34 cellular contexts compared by ENCODE assay signal in the genomic region with DNA sequence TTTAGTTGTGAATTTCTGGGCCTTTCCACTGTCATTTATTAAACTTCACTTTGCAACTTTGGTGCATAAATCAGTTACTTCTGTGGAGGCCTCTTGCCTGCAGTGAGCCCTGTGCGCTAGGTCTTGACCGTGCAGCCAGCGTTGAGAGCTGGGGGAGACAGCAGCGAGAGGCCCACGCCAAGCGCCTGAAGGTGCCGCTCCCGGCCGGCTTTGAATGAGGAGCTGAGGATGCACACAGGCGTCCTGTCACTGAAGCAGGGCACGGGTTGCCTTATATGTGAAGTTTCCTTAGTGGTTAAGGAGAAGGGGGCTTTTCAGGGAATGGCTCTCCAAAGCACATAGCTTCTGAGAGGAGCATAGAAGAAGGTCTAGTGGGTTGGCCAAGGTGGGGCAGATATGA.
"Had no signal": no experiment of that assay in that cellular context is flagged by ENCODE, and none has a peak within 500 bp of the region (broad histone marks: within the 10 kb centered on the region; RNA-seq: fewer than 3 reads in every experiment).

No MANE protein-coding gene starts in this region.

- H3K27me3 ChIP-seq: adrenal gland, brain microvascular endothelial cell, Peyer's patch, SJSA1 had no signal

- H3K9me3 Mint-ChIP-seq: activated B cell treated with CpG ODN at 0.5 μM for 24 hours; activated CD4-positive, alpha-beta memory T cell treated with anti-CD3 and anti-CD28 coated beads for 36 hours; activated naive CD4-positive, alpha-beta T cell treated with anti-CD3 and anti-CD28 coated beads for 36 hours; activated naive CD4-positive, alpha-beta T cell treated with anti-CD3 and anti-CD28 coated beads, Interleukin-2, amount 50 U/mL, for 72 hours; activated T-helper 1 cell treated with anti-CD3 and anti-CD28 coated beads, Interleukin-12 subunit alpha, Interleukin-12 subunit beta, Interleukin-2, Interleukin-4 antibody, amounts not matched to agents 30 ng/mL and 10 ng/mL and 1 ng/mL, durations not matched to agents 14 hours and 24 hours and 36 hours; T-helper 1 cell treated with Interleukin-12 subunit alpha and Interleukin-12 subunit beta and Interleukin-4 antibody, amounts not matched to agents 30 μg/mL and 1 μg/mL, for 36 hours; T-helper 2 cell treated with Interferon-gamma antibody and Interleukin-4, amounts not matched to agents 5 μg/mL and 100 μg/mL, for 36 hours had no signal

- DNase-seq: activated B cell treated with CpG ODN at 0.5 μM for 24 hours; activated CD4-positive, alpha-beta memory T cell treated with anti-CD3 and anti-CD28 coated beads for 36 hours; activated CD4-positive, alpha-beta T cell treated with anti-CD3 and anti-CD28 coated beads for 4 hours; activated CD4-positive, alpha-beta T cell treated with anti-CD3 and anti-CD28 coated beads, Interleukin-2, amount 50 U/mL, for 1 hour; activated CD4-positive, CD25-positive, alpha-beta regulatory T cell treated with anti-CD3 and anti-CD28 coated beads, Interleukin-2, amount 50 U/mL, for 72 hours; activated CD8-positive, alpha-beta memory T cell treated with anti-CD3 and anti-CD28 coated beads, Interleukin-2, amount 50 U/mL, for 4 hours; activated gamma-delta T cell treated with Interleukin-2 at 50 U/mL for 16 hours; activated naive CD4-positive, alpha-beta T cell treated with anti-CD3 and anti-CD28 coated beads for 36 hours; activated T-cell treated with anti-CD3 and anti-CD28 coated beads for 4 hours; activated T-cell treated with anti-CD3 and anti-CD28 coated beads, Interleukin-2, amount 50 U/mL, for 4 hours; aorta; brain microvascular endothelial cell; NCI-H1092 treated with DMSO at 0.1 percent for 48 hours; NCI-H1417; NCI-H146; NCI-H187; NCI-H2029 treated with DMSO at 0.1 percent for 48 hours; NCI-H2107; NCI-H2171; NCI-H510A; NCI-H526; NCI-H748 treated with DMSO at 0.1 percent for 48 hours; NK-92 treated with Interleukin-12 subunit alpha and Interleukin-12 subunit beta, amount 100 ng/mL, for 24 hours; PC-3; Peyer's patch; RPMI8226; SHP77 treated with DMSO at 0.1 percent for 48 hours; SK-N-SH had no signal

- H3K4me2 ChIP-seq: SK-N-SH had no signal

- H3K36me3 ChIP-seq: adrenal gland, brain microvascular endothelial cell, Peyer's patch, SJSA1 had no signal

- H3K4me3 ChIP-seq: adrenal gland, Peyer's patch, SJSA1 had no signal

- ATAC-seq: activated naive CD4-positive, alpha-beta T cell treated with anti-CD3 and anti-CD28 coated beads, Interleukin-2, amount 50 U/mL, for 72 hours; activated T-cell treated with anti-CD3 and anti-CD28 coated beads, Interleukin-2, amount 50 U/mL, for 4 hours; PC-3 had no signal

- H3K4me3 Mint-ChIP-seq: activated B cell treated with CpG ODN at 0.5 μM for 24 hours; activated CD4-positive, alpha-beta memory T cell treated with anti-CD3 and anti-CD28 coated beads for 36 hours; activated naive CD4-positive, alpha-beta T cell treated with anti-CD3 and anti-CD28 coated beads for 36 hours; activated T-cell treated with anti-CD3 and anti-CD28 coated beads, Interleukin-2, amount 50 U/mL, for 4 hours; activated T-helper 1 cell treated with anti-CD3 and anti-CD28 coated beads, Interleukin-12 subunit alpha, Interleukin-12 subunit beta, Interleukin-2, Interleukin-4 antibody, amounts not matched to agents 30 ng/mL and 10 ng/mL and 1 ng/mL, durations not matched to agents 14 hours and 24 hours and 36 hours; T-helper 1 cell treated with Interleukin-12 subunit alpha and Interleukin-12 subunit beta and Interleukin-4 antibody, amounts not matched to agents 30 μg/mL and 1 μg/mL, for 36 hours; T-helper 2 cell treated with Interferon-gamma antibody and Interleukin-4, amounts not matched to agents 5 μg/mL and 100 μg/mL, for 36 hours had no signal

- H3K27me3 Mint-ChIP-seq: activated B cell treated with CpG ODN at 0.5 μM for 24 hours; activated CD4-positive, alpha-beta memory T cell treated with anti-CD3 and anti-CD28 coated beads for 36 hours had no signal

- H3K9ac ChIP-seq: SK-N-SH had no signal

- H3K36me3 Mint-ChIP-seq: activated CD4-positive, alpha-beta memory T cell treated with anti-CD3 and anti-CD28 coated beads for 36 hours; activated naive CD4-positive, alpha-beta T cell treated with anti-CD3 and anti-CD28 coated beads, Interleukin-2, amount 50 U/mL, for 72 hours had no signal

- H3K4me1 ChIP-seq: Peyer's patch had no signal

- H3K9me3 ChIP-seq: adrenal gland, Peyer's patch, SJSA1, SK-N-SH had no signal

- H3K27ac Mint-ChIP-seq: activated B cell treated with CpG ODN at 0.5 μM for 24 hours; activated CD4-positive, alpha-beta memory T cell treated with anti-CD3 and anti-CD28 coated beads for 36 hours; activated naive CD4-positive, alpha-beta T cell treated with anti-CD3 and anti-CD28 coated beads for 36 hours; activated naive CD4-positive, alpha-beta T cell treated with anti-CD3 and anti-CD28 coated beads, Interleukin-2, amount 50 U/mL, for 72 hours; activated T-helper 1 cell treated with anti-CD3 and anti-CD28 coated beads, Interleukin-12 subunit alpha, Interleukin-12 subunit beta, Interleukin-2, Interleukin-4 antibody, amounts not matched to agents 30 ng/mL and 10 ng/mL and 1 ng/mL, durations not matched to agents 14 hours and 24 hours and 36 hours; T-helper 1 cell treated with Interleukin-12 subunit alpha and Interleukin-12 subunit beta and Interleukin-4 antibody, amounts not matched to agents 30 μg/mL and 1 μg/mL, for 36 hours; T-helper 2 cell treated with Interferon-gamma antibody and Interleukin-4, amounts not matched to agents 5 μg/mL and 100 μg/mL, for 36 hours had no signal

- H3K27ac ChIP-seq: adrenal gland, brain microvascular endothelial cell, Peyer's patch, SJSA1 had no signal
